Comparison of ENCODE assay signal across 16 cellular contexts in the genomic region with DNA sequence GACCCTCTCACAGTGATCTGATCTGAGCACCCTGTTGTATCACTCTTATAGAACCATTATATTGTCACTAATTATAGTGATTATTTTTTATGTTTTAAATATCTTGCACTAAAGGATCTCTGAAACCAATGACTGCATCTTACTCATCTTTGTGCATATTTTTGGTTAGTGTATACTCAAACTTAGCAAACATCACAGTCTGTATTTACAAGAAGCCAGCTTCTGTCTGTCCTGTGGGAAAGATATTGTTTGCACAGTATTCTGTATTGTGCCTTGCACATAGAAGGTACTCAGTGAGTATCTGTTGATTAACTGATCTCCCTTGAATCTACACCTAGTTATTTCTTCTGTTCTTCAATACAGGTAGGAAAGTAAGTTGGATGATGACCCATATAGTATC.
"Had no signal": no experiment of that assay in that cellular context is flagged by ENCODE, and none has a peak within 500 bp of the region (broad histone marks: within the 10 kb centered on the region; RNA-seq: fewer than 3 reads in every experiment).

No MANE protein-coding gene starts in this region.

- H3K9me3 ChIP-seq: esophagus muscularis mucosa had no signal

- H3K9me3 Mint-ChIP-seq: naive B cell; stimulated activated naive B cell treated with anti-CD40 and anti-IgM and Interleukin-4, amounts not matched to agents 10 μg/mL and 1 μg/mL and 100 μg/mL, for 72 hours had no signal

- H3K4me1 Mint-ChIP-seq: naive B cell; stimulated activated naive B cell treated with anti-CD40 and anti-IgM and Interleukin-4, amounts not matched to agents 10 μg/mL and 1 μg/mL and 100 μg/mL, for 72 hours had no signal

- H3K27me3 ChIP-seq: esophagus muscularis mucosa, hepatocyte had no signal

- ATAC-seq: sciatic nerve; stimulated activated naive B cell treated with anti-CD40 and anti-IgM and Interleukin-4, amounts not matched to agents 10 μg/mL and 1 μg/mL and 100 μg/mL, for 72 hours had no signal

- H3K4me3 ChIP-seq: esophagus muscularis mucosa, hepatocyte, skin epidermis had no signal

- DNase-seq: effector memory CD4-positive, alpha-beta T cell; foreskin fibroblast; head of caudate nucleus; kidney glomerular epithelial cell; mesendoderm; naive B cell; posterior cingulate gyrus; stimulated activated CD4-positive, alpha-beta T cell treated with anti-CD3 and anti-CD28 coated beads, Interleukin-2, amount 100 ng/mL, for 24 hours; stimulated activated CD4-positive, alpha-beta T cell treated with anti-CD3 and anti-CD28 coated beads, Interleukin-4, amount 100 ng/mL, for 4 hours; stimulated activated naive B cell treated with anti-CD40 and anti-IgM and Interleukin-4, amounts not matched to agents 10 μg/mL and 1 μg/mL and 100 μg/mL, for 72 hours; trophoblast cell had no signal

- H3K36me3 Mint-ChIP-seq: naive B cell; stimulated activated naive B cell treated with anti-CD40 and anti-IgM and Interleukin-4, amounts not matched to agents 10 μg/mL and 1 μg/mL and 100 μg/mL, for 72 hours had no signal

- H3K27ac ChIP-seq: epithelial cell of prostate, esophagus muscularis mucosa, hepatocyte, skin epidermis had no signal

- H3K4me3 Mint-ChIP-seq: naive B cell; stimulated activated naive B cell treated with anti-CD40 and anti-IgM and Interleukin-4, amounts not matched to agents 10 μg/mL and 1 μg/mL and 100 μg/mL, for 72 hours had no signal

- H3K36me3 ChIP-seq: esophagus muscularis mucosa had no signal

- H3K27ac Mint-ChIP-seq: naive B cell; stimulated activated naive B cell treated with anti-CD40 and anti-IgM and Interleukin-4, amounts not matched to agents 10 μg/mL and 1 μg/mL and 100 μg/mL, for 72 hours had no signal

- H3K27me3 Mint-ChIP-seq: naive B cell; stimulated activated naive B cell treated with anti-CD40 and anti-IgM and Interleukin-4, amounts not matched to agents 10 μg/mL and 1 μg/mL and 100 μg/mL, for 72 hours had no signal
